ENCODE assay signal across 8 cellular contexts in genomic region chr4:89640620-89641366, GRCh38.
DNase-seq lines count a peak whose midpoint lies in the region; ATAC-seq and TF ChIP-seq lines count a peak whose summit lies in the region.

No MANE protein-coding gene starts in this region.

- no peak overlapping the region for H3K9ac ChIP-seq in skeletal muscle satellite cell (ENCODE audit: low read depth, low read length)

- H3K27ac Mint-ChIP-seq in activated naive CD4-positive, alpha-beta T cell treated with anti-CD3 and anti-CD28 coated beads, Interleukin-2, amount 10 ng/mL, durations not matched to agents 7 days and 5 days, result no peak overlapping the region
- peak overlapping the region; percentile 72 for H3K27ac Mint-ChIP-seq in glutamatergic neuron (ENCODE audit: unreplicated experiment)

- H3K9me3 Mint-ChIP-seq in activated naive CD4-positive, alpha-beta T cell treated with anti-CD3 and anti-CD28 coated beads, Interleukin-2, amount 10 ng/mL, durations not matched to agents 7 days and 5 days, result no peaks in the 10 kb centered on the region
- H3K9me3 Mint-ChIP-seq in glutamatergic neuron (ENCODE audit: unreplicated experiment), result peaks cover 1% of the 10 kb centered on the region

- H3K27me3 ChIP-seq in skeletal muscle satellite cell (ENCODE audit: control insufficient read depth, insufficient read depth, low read length) (peaks cover 2% of the 10 kb centered on the region), tibial artery (peaks cover 0 to 3% of the 10 kb centered on the region in 2 donors)

- peak overlapping the region; percentile 1 for H3K4me3 ChIP-seq in skeletal muscle satellite cell (ENCODE audit: low read length)
- no peak overlapping the region for H3K4me3 ChIP-seq in tibial artery

- CTCF ChIA-PET in activated naive CD4-positive, alpha-beta T cell treated with anti-CD3 and anti-CD28 coated beads, Interleukin-2, amount 10 ng/mL, durations not matched to agents 7 days and 5 days (lab: Charles Lee), result interaction anchor here (1.3 to 1.5 kb wide), 2 partner anchors 10 to 159 kb away, joined by 3 to 4 read pairs; no protein-coding TSS in a partner anchor

- H3K36me3 ChIP-seq in skeletal muscle satellite cell (ENCODE audit: insufficient read depth, low read length) (no peaks in the 10 kb centered on the region), tibial artery (no peaks in the 10 kb centered on the region)

- peaks cover 23% of the 10 kb centered on the region for H3K27me3 Mint-ChIP-seq in activated naive CD4-positive, alpha-beta T cell treated with anti-CD3 and anti-CD28 coated beads, Interleukin-2, amount 10 ng/mL, durations not matched to agents 7 days and 5 days
- peaks cover 3% of the 10 kb centered on the region for H3K27me3 Mint-ChIP-seq in glutamatergic neuron (ENCODE audit: unreplicated experiment)

- TF ChIP-seq CTCF in glutamatergic neuron (IDR thresholded peaks at IDR 0.05; ENCODE audit: partially characterized antibody, unreplicated experiment) (peak; percentile 73), tibial artery (IDR thresholded peaks at IDR 0.05) (no peak)

- H3K9me3 ChIP-seq in skeletal muscle satellite cell (replicated peaks; ENCODE audit: low read length) (no peaks in the 10 kb centered on the region), tibial artery (no peaks in the 10 kb centered on the region)

- peaks cover 2% of the 10 kb centered on the region for H3K4me1 Mint-ChIP-seq in activated naive CD4-positive, alpha-beta T cell treated with anti-CD3 and anti-CD28 coated beads, Interleukin-2, amount 10 ng/mL, durations not matched to agents 7 days and 5 days
- H3K4me1 Mint-ChIP-seq in glutamatergic neuron (ENCODE audit: low read depth, unreplicated experiment), result peaks cover 3% of the 10 kb centered on the region

- no peak for ATAC-seq in HG03469 (IDR thresholded peaks at IDR 0.05; ENCODE audit: unreplicated experiment)

- no peaks in the 10 kb centered on the region for H3K4me1 ChIP-seq in skeletal muscle satellite cell (ENCODE audit: control insufficient read depth, insufficient read depth, low read length)
- no peaks in the 10 kb centered on the region for H3K4me1 ChIP-seq in tibial artery

- H3K4me2 ChIP-seq in skeletal muscle satellite cell (ENCODE audit: low read length), result peak overlapping the region; percentile 30

- DNase-seq in activated naive CD4-positive, alpha-beta T cell treated with anti-CD3 and anti-CD28 coated beads, Interleukin-2, amount 10 ng/mL, durations not matched to agents 7 days and 5 days, result peak; percentile 24
- DNase-seq in activated naive CD4-positive, alpha-beta T cell treated with Interleukin-2 at 50 U/mL for 16 hours, result no peak
- peak; percentile 50 for DNase-seq in SHP77 treated with DMSO at 0.1 percent for 48 hours (lab: John Stamatoyannopoulos, UW)
- DNase-seq in glutamatergic neuron, result peak; percentile 81
- DNase-seq in tibial artery, result no peak
- no peak for DNase-seq in stimulated activated CD4-positive, alpha-beta T cell treated with anti-CD3 and anti-CD28 coated beads, Interleukin-4, amount 100 ng/mL, for 1 hour

- H3K27ac ChIP-seq in tibial artery, result no peak overlapping the region

- no peak overlapping the region for H3K4me3 Mint-ChIP-seq in activated naive CD4-positive, alpha-beta T cell treated with anti-CD3 and anti-CD28 coated beads, Interleukin-2, amount 10 ng/mL, durations not matched to agents 7 days and 5 days
- peak overlapping the region; percentile 61 for H3K4me3 Mint-ChIP-seq in glutamatergic neuron (ENCODE audit: unreplicated experiment)

- intact Hi-C loops in tibial artery (cut with DNase I; ENCODE audit: low total_unique reads), result no loop called here

- H3K36me3 Mint-ChIP-seq in activated naive CD4-positive, alpha-beta T cell treated with anti-CD3 and anti-CD28 coated beads, Interleukin-2, amount 10 ng/mL, durations not matched to agents 7 days and 5 days, result no peaks in the 10 kb centered on the region
- no peaks in the 10 kb centered on the region for H3K36me3 Mint-ChIP-seq in glutamatergic neuron (ENCODE audit: unreplicated experiment)

Comparison
In these comparisons a context has a peak if more than half of its experiments do, and no peak if none do; other contexts are left out.
1. DNase-seq: peak in activated naive CD4-positive, alpha-beta T cell treated with anti-CD3 and anti-CD28 coated beads, Interleukin-2, amount 10 ng/mL, durations not matched to agents 7 days and 5 days (single experiment), SHP77 treated with DMSO at 0.1 percent for 48 hours (single experiment) and glutamatergic neuron (single experiment); none in activated naive CD4-positive, alpha-beta T cell treated with Interleukin-2 at 50 U/mL for 16 hours (single experiment), tibial artery (0 of 2) and stimulated activated CD4-positive, alpha-beta T cell treated with anti-CD3 and anti-CD28 coated beads, Interleukin-4, amount 100 ng/mL, for 1 hour (single experiment).